In genomic region chr6:144345451-144345850, GRCh38 we compare ENCODE assay signal across 15 cellular contexts.
DNase-seq lines count a peak whose midpoint lies in the region; ATAC-seq, FAIRE-seq and TF ChIP-seq lines count a peak whose summit lies in the region.
"Had no signal": no experiment of that assay in that cellular context is flagged by ENCODE, and none has a peak within 500 bp of the region (broad histone marks: within the 10 kb centered on the region; RNA-seq: fewer than 3 reads in every experiment).

No MANE protein-coding gene starts in this region.

- no peak for DNase-seq in activated naive CD4-positive, alpha-beta T cell treated with anti-CD3 and anti-CD28 coated beads, Interleukin-2, amount 50 U/mL, for 16 hours
- DNase-seq in T-helper 17 cell (no peak), endothelial cell of umbilical vein (ENCODE audit: low read depth, low spot score) (no peak), SKM-1 treated with dmso at 0.1 percent for 144 hours (lab: John Stamatoyannopoulos, UW; ENCODE audit: unreplicated experiment) (no peak)
- DNase-seq: activated effector memory CD4-positive, alpha-beta T cell treated with Interleukin-2 at 50 U/mL for 16 hours; EL; NCI-H1092 treated with DMSO at 0.1 percent for 48 hours; NCI-H446 treated with DMSO at 0.1 percent for 48 hours; occipital lobe had no signal

- no peak for ATAC-seq in T-helper 17 cell
- no peak for ATAC-seq in HG03039 (IDR thresholded peaks at IDR 0.05; ENCODE audit: unreplicated experiment)
- no peak for ATAC-seq in HG03378 (IDR thresholded peaks at IDR 0.05; ENCODE audit: unreplicated experiment)

- H3K36me3 ChIP-seq in endothelial cell of umbilical vein (ENCODE audit: control insufficient read depth in 2 of 2, extremely low read depth in 1 of 2, insufficient read depth in 2 of 2, low read length in 2 of 2), result no peaks in the 10 kb centered on the region
- H3K36me3 ChIP-seq in thymus (ENCODE audit: control insufficient read depth, insufficient read depth), result no peaks in the 10 kb centered on the region
- H3K36me3 ChIP-seq: HAP-1 had no signal

- dilution Hi-C loops in endothelial cell of umbilical vein (cut with MboI; ENCODE audit: extremely low pct_ligation_motif_present, low sequenced_read_pairs), result no loop called here

- no peaks in the 10 kb centered on the region for H3K27me3 Mint-ChIP-seq in activated naive CD4-positive, alpha-beta T cell treated with anti-CD3 and anti-CD28 coated beads, Interleukin-2, amount 50 U/mL, for 24 hours
- no peaks in the 10 kb centered on the region for H3K27me3 Mint-ChIP-seq in T-helper 17 cell

- CTCF ChIA-PET in endothelial cell of umbilical vein (lab: Charles Lee), result interaction anchor here (1.4 to 3.1 kb wide), 4 partner anchors 32 to 136 kb away, joined by 3 to 14 read pairs (median 6); no protein-coding TSS in a partner anchor

- no peak for TF ChIP-seq CTCF in endothelial cell of umbilical vein (IDR thresholded peaks at IDR 0.05; ENCODE audit: extremely low read depth in 1 of 2, insufficient read depth in 1 of 2, low read depth in 1 of 2, low read length in 2 of 2)

- no peaks in the 10 kb centered on the region for H4K20me1 ChIP-seq in endothelial cell of umbilical vein (replicated peaks; ENCODE audit: control insufficient read depth, extremely low read depth, insufficient read depth, low read length)

- H3K9me1 ChIP-seq in endothelial cell of umbilical vein (replicated peaks; ENCODE audit: control insufficient read depth, extremely low read depth, insufficient read depth, low read length), result no peaks in the 10 kb centered on the region

- H3K4me3 ChIP-seq in endothelial cell of umbilical vein (replicated peaks in 1 of 3; ENCODE audit: insufficient read depth in 1 of 3, low read depth in 1 of 3, low read length in 3 of 3) (peak overlapping the region in 1 of 3 experiments; percentile 81), thymus (ENCODE audit: low read length) (peak overlapping the region; percentile 44)
- H3K4me3 ChIP-seq: HAP-1, lung had no signal

- no peak for TF ChIP-seq POLR2A in endothelial cell of umbilical vein (IDR thresholded peaks at IDR 0.05; ENCODE audit: low read depth, low read length)

- peaks cover 90% of the 10 kb centered on the region for H3K4me1 Mint-ChIP-seq in activated naive CD4-positive, alpha-beta T cell treated with anti-CD3 and anti-CD28 coated beads, Interleukin-2, amount 50 U/mL, for 24 hours
- H3K4me1 Mint-ChIP-seq in T-helper 17 cell, result peaks cover 60% of the 10 kb centered on the region

- H3K4me3 Mint-ChIP-seq in activated naive CD4-positive, alpha-beta T cell treated with anti-CD3 and anti-CD28 coated beads, Interleukin-2, amount 50 U/mL, for 24 hours, result peak overlapping the region; percentile 94
- peak overlapping the region; percentile 95 for H3K4me3 Mint-ChIP-seq in T-helper 17 cell

- peaks cover 6% of the 10 kb centered on the region for H3K9me3 Mint-ChIP-seq in activated naive CD4-positive, alpha-beta T cell treated with anti-CD3 and anti-CD28 coated beads, Interleukin-2, amount 50 U/mL, for 24 hours

- H3K9me3 ChIP-seq in T-helper 17 cell (ENCODE audit: control insufficient read depth, low read length, poor library complexity, severe bottlenecking) (no peaks in the 10 kb centered on the region), endothelial cell of umbilical vein (replicated peaks; ENCODE audit: control insufficient read depth, insufficient read depth, low read length) (no peaks in the 10 kb centered on the region), thymus (ENCODE audit: control insufficient read depth) (no peaks in the 10 kb centered on the region)
- H3K9me3 ChIP-seq: HAP-1 had no signal

- H3K27me3 ChIP-seq in endothelial cell of umbilical vein (ENCODE audit: control insufficient read depth in 2 of 2, insufficient read depth in 2 of 2, low read length in 2 of 2) (no peaks in the 10 kb centered on the region), thymus (ENCODE audit: control insufficient read depth, insufficient read depth) (no peaks in the 10 kb centered on the region)

- H3K36me3 Mint-ChIP-seq in activated naive CD4-positive, alpha-beta T cell treated with anti-CD3 and anti-CD28 coated beads, Interleukin-2, amount 50 U/mL, for 24 hours, result peaks cover 10% of the 10 kb centered on the region
- peaks cover 8% of the 10 kb centered on the region for H3K36me3 Mint-ChIP-seq in T-helper 17 cell (ENCODE audit: low read depth)

- BruUV-seq in endothelial cell of umbilical vein (replicated peaks; lab: Mats Ljungman, UMichigan), result no TSS peak

- H3K4me1 ChIP-seq in endothelial cell of umbilical vein (ENCODE audit: control insufficient read depth, extremely low read depth, insufficient read depth, low read length) (peaks cover 81% of the 10 kb centered on the region), thymus (ENCODE audit: control insufficient read depth, insufficient read depth, low read length) (peaks cover 20% of the 10 kb centered on the region)

- WGBS in thymus, result 96% methylated on average over 4 of the region's 4 CpGs

- H3K27ac Mint-ChIP-seq in activated naive CD4-positive, alpha-beta T cell treated with anti-CD3 and anti-CD28 coated beads, Interleukin-2, amount 50 U/mL, for 24 hours, result peak overlapping the region; percentile 100
- peak overlapping the region; percentile 98 for H3K27ac Mint-ChIP-seq in T-helper 17 cell

- no peak for FAIRE-seq in endothelial cell of umbilical vein (lab: Jason Lieb, UNC)

- peaks cover 65% of the 10 kb centered on the region for H3K79me2 ChIP-seq in endothelial cell of umbilical vein (ENCODE audit: control insufficient read depth, insufficient read depth, low read length)

- no peak overlapping the region for H3K9ac ChIP-seq in endothelial cell of umbilical vein (replicated peaks; ENCODE audit: extremely low read depth, insufficient read depth, low read length)

- peak overlapping the region; percentile 86 for H3K4me2 ChIP-seq in endothelial cell of umbilical vein (ENCODE audit: insufficient read depth, low read length)

- H3K27ac ChIP-seq in endothelial cell of umbilical vein (ENCODE audit: insufficient read depth, low read depth, low read length) (peak overlapping the region; percentile 77), thymus (ENCODE audit: low read depth) (no peak overlapping the region)

- POLR2A ChIA-PET in endothelial cell of umbilical vein (lab: Charles Lee), result interaction anchor here (0.7 kb wide), 1 partner anchor 22 kb away, joined by 4 read pairs; no protein-coding TSS in a partner anchor

- no peak overlapping the region for H2AFZ ChIP-seq in endothelial cell of umbilical vein (ENCODE audit: low read depth, low read length)

- intact Hi-C loops in endothelial cell of umbilical vein (cut with micrococcal nuclease), result loop anchor here (5.0 kb wide), 1 partner anchor 188 kb away; no protein-coding TSS in a partner anchor

TF ChIP-seq in endothelial cell of umbilical vein, 7 proteins besides CTCF, POLR2A, EP300 and RAD21:
- no peak for TF ChIP-seq POLR2AphosphoS5 (IDR thresholded peaks at IDR 0.05; ENCODE audit: insufficient read depth, low read depth, low read length)
- TF ChIP-seq GATA2 (IDR thresholded peaks at IDR 0.05; ENCODE audit: insufficient read depth, insufficient read length, low read depth, low read length), result no peak
- TF ChIP-seq MYC (IDR thresholded peaks at IDR 0.05; ENCODE audit: low read depth, low read length), result no peak
- TF ChIP-seq MAX (IDR thresholded peaks at IDR 0.05; ENCODE audit: insufficient read depth, insufficient read length), result no peak
- TF ChIP-seq FOS (IDR thresholded peaks at IDR 0.05; ENCODE audit: borderline replicate concordance, insufficient read depth, low read length), result no peak
- TF ChIP-seq JUN (IDR thresholded peaks at IDR 0.05; ENCODE audit: borderline replicate concordance, insufficient read depth, insufficient read length, low read depth), result no peak
- TF ChIP-seq EZH2 (IDR thresholded peaks at IDR 0.05; ENCODE audit: borderline replicate concordance, low read depth, low read length, severe bottlenecking), result no peak
TF ChIP-seq in endothelial cell of umbilical vein: peak in this region for 0.
